Comparison of ENCODE assay signal across 1 cellular context in genomic region chr6:130537447-130537846, GRCh38.
TF ChIP-seq lines count a peak whose summit lies in the region.

No MANE protein-coding gene starts in this region.

TF ChIP-seq in IMR-90, 13 proteins besides CTCF, POLR2A, EP300 and RAD21:
- TF ChIP-seq FOS (IDR thresholded peaks at IDR 0.05; ENCODE audit: low read depth, low read length), result no peak
- TF ChIP-seq RCOR1 (IDR thresholded peaks at IDR 0.05; ENCODE audit: insufficient replicate concordance, low read length), result no peak
- no peak for TF ChIP-seq SMC3 (IDR thresholded peaks at IDR 0.05; ENCODE audit: low read depth, low read length)
- TF ChIP-seq CHD1 (IDR thresholded peaks at IDR 0.05; ENCODE audit: low read depth, low read length), result no peak
- no peak for TF ChIP-seq RFX5 (IDR thresholded peaks at IDR 0.05; ENCODE audit: low read depth, low read length)
- TF ChIP-seq BHLHE40 (IDR thresholded peaks at IDR 0.05; ENCODE audit: low read depth, low read length), result no peak
- TF ChIP-seq MAFK (IDR thresholded peaks at IDR 0.05; ENCODE audit: low read depth, low read length), result no peak
- TF ChIP-seq, protein P1, sequence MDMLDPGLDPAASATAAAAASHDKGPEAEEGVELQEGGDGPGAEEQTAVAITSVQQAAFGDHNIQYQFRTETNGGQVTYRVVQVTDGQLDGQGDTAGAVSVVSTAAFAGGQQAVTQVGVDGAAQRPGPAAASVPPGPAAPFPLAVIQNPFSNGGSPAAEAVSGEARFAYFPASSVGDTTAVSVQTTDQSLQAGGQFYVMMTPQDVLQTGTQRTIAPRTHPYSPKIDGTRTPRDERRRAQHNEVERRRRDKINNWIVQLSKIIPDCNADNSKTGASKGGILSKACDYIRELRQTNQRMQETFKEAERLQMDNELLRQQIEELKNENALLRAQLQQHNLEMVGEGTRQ (IDR thresholded peaks at IDR 0.05; ENCODE audit: low read depth, low read length), result no peak
- TF ChIP-seq NFE2L2 (IDR thresholded peaks at IDR 0.05; ENCODE audit: low read depth, low read length), result no peak
- TF ChIP-seq ELK1 (IDR thresholded peaks at IDR 0.05; ENCODE audit: borderline replicate concordance, low read depth, low read length), result no peak
- TF ChIP-seq CEBPB (IDR thresholded peaks at IDR 0.05; ENCODE audit: low read depth, low read length), result no peak
- TF ChIP-seq MXI1 (IDR thresholded peaks at IDR 0.05; ENCODE audit: borderline replicate concordance, low read depth, low read length), result no peak
- no peak for TF ChIP-seq MAZ (IDR thresholded peaks at IDR 0.05; ENCODE audit: borderline replicate concordance, low read depth, low read length)
